ENCODE assay signal across 1 cellular context in genomic region chr1:19153169-19153568, GRCh38.
TF ChIP-seq lines count a peak whose summit lies in the region.

No MANE protein-coding gene starts in this region.

TF ChIP-seq in H1, 55 proteins besides CTCF, POLR2A, EP300 and RAD21 (continued from another document):
- no peak for TF ChIP-seq GTF2F1 (IDR thresholded peaks at IDR 0.05; ENCODE audit: borderline replicate concordance, low read depth, low read length)
- no peak for TF ChIP-seq CBX5 (IDR thresholded peaks at IDR 0.05; ENCODE audit: low read depth, low read length)
